In genomic region chr2:101625387-101625786, GRCh38 we compare ENCODE assay signal across 14 cellular contexts.
DNase-seq lines count a peak whose midpoint lies in the region; ATAC-seq, FAIRE-seq and TF ChIP-seq lines count a peak whose summit lies in the region.
"Had no signal": no experiment of that assay in that cellular context is flagged by ENCODE, and none has a peak within 500 bp of the region (broad histone marks: within the 10 kb centered on the region; RNA-seq: fewer than 3 reads in every experiment).

No MANE protein-coding gene starts in this region.

- no peak for ATAC-seq in GM21515 (IDR thresholded peaks at IDR 0.05; ENCODE audit: unreplicated experiment)
- ATAC-seq: activated CD4-positive, alpha-beta T cell treated with anti-CD3 and anti-CD28 coated beads for 36 hours had no signal

- peak; percentile 23 for DNase-seq in activated naive CD4-positive, alpha-beta T cell treated with anti-CD3 and anti-CD28 coated beads for 36 hours
- no peak for DNase-seq in activated naive CD4-positive, alpha-beta T cell treated with anti-CD3 and anti-CD28 coated beads, Interleukin-2, amount 50 U/mL, for 16 hours
- peak; percentile 51 for DNase-seq in NOMO-1 treated with DMSO at 0.1 percent for 48 hours (lab: John Stamatoyannopoulos, UW; ENCODE audit: unreplicated experiment)
- peak; percentile 27 for DNase-seq in epithelial cell of esophagus (ENCODE audit: low read depth)
- DNase-seq in urothelium cell line (ENCODE audit: low spot score): no peak
- DNase-seq in activated CD4-positive, alpha-beta memory T cell treated with anti-CD3 and anti-CD28 coated beads for 36 hours: no peak
- DNase-seq in activated CD8-positive, alpha-beta memory T cell treated with anti-CD3 and anti-CD28 coated beads, Interleukin-2, amount 50 U/mL, for 48 hours: no peak
- DNase-seq: activated CD4-positive, alpha-beta T cell treated with anti-CD3 and anti-CD28 coated beads for 36 hours; head of caudate nucleus; NCI-H146; NCI-H748 treated with DMSO at 0.1 percent for 48 hours had no signal

- intact Hi-C loops in activated naive CD4-positive, alpha-beta T cell treated with anti-CD3 and anti-CD28 coated beads for 36 hours (cut with micrococcal nuclease): no loop called here
- intact Hi-C loops in activated CD4-positive, alpha-beta memory T cell treated with anti-CD3 and anti-CD28 coated beads for 36 hours (cut with micrococcal nuclease): no loop called here

- H3K4me3 Mint-ChIP-seq in activated naive CD4-positive, alpha-beta T cell treated with anti-CD3 and anti-CD28 coated beads for 36 hours: no peak overlapping the region
- no peak overlapping the region for H3K4me3 Mint-ChIP-seq in activated CD4-positive, alpha-beta memory T cell treated with anti-CD3 and anti-CD28 coated beads for 36 hours
- H3K4me3 Mint-ChIP-seq: activated CD4-positive, alpha-beta T cell treated with anti-CD3 and anti-CD28 coated beads for 36 hours; nephron had no signal

- no peak for TF ChIP-seq CTCF in epithelial cell of esophagus (IDR thresholded peaks at IDR 0.05; ENCODE audit: insufficient read depth, low read depth, low read length, missing control alignments)

- POLR2A ChIA-PET in activated CD4-positive, alpha-beta memory T cell treated with anti-CD3 and anti-CD28 coated beads for 36 hours (lab: Charles Lee): no interaction called here

- peaks cover 34% of the 10 kb centered on the region for H3K4me1 Mint-ChIP-seq in activated naive CD4-positive, alpha-beta T cell treated with anti-CD3 and anti-CD28 coated beads for 36 hours (ENCODE audit: low read depth)
- peaks cover 29% of the 10 kb centered on the region for H3K4me1 Mint-ChIP-seq in activated CD4-positive, alpha-beta memory T cell treated with anti-CD3 and anti-CD28 coated beads for 36 hours (ENCODE audit: low read depth)

- FAIRE-seq in urothelium cell line (lab: Jason Lieb, UNC): peak; percentile 46

- H3K4me3 ChIP-seq in epithelial cell of esophagus (ENCODE audit: low read length): no peak overlapping the region
- H3K4me3 ChIP-seq: upper lobe of left lung had no signal

- H3K9me3 Mint-ChIP-seq in activated naive CD4-positive, alpha-beta T cell treated with anti-CD3 and anti-CD28 coated beads for 36 hours: peaks cover 8% of the 10 kb centered on the region
- H3K9me3 Mint-ChIP-seq in activated CD4-positive, alpha-beta memory T cell treated with anti-CD3 and anti-CD28 coated beads for 36 hours: no peaks in the 10 kb centered on the region
- H3K9me3 Mint-ChIP-seq: nephron had no signal

- no peaks in the 10 kb centered on the region for H3K27me3 Mint-ChIP-seq in activated naive CD4-positive, alpha-beta T cell treated with anti-CD3 and anti-CD28 coated beads for 36 hours (ENCODE audit: low read depth)
- H3K27me3 Mint-ChIP-seq in activated CD4-positive, alpha-beta memory T cell treated with anti-CD3 and anti-CD28 coated beads for 36 hours: no peaks in the 10 kb centered on the region
- H3K27me3 Mint-ChIP-seq: activated CD4-positive, alpha-beta T cell treated with anti-CD3 and anti-CD28 coated beads for 36 hours had no signal

- peak overlapping the region; percentile 7 for H3K27ac Mint-ChIP-seq in activated naive CD4-positive, alpha-beta T cell treated with anti-CD3 and anti-CD28 coated beads for 36 hours
- no peak overlapping the region for H3K27ac Mint-ChIP-seq in activated CD4-positive, alpha-beta memory T cell treated with anti-CD3 and anti-CD28 coated beads for 36 hours
- H3K27ac Mint-ChIP-seq: activated CD4-positive, alpha-beta T cell treated with anti-CD3 and anti-CD28 coated beads for 36 hours; nephron had no signal

- CTCF ChIA-PET in activated naive CD4-positive, alpha-beta T cell treated with anti-CD3 and anti-CD28 coated beads for 36 hours (lab: Charles Lee): no interaction called here
- CTCF ChIA-PET in activated CD4-positive, alpha-beta memory T cell treated with anti-CD3 and anti-CD28 coated beads for 36 hours (lab: Charles Lee): no interaction called here

- no peaks in the 10 kb centered on the region for H3K36me3 Mint-ChIP-seq in activated naive CD4-positive, alpha-beta T cell treated with anti-CD3 and anti-CD28 coated beads for 36 hours (ENCODE audit: low read depth)
- H3K36me3 Mint-ChIP-seq in activated CD4-positive, alpha-beta memory T cell treated with anti-CD3 and anti-CD28 coated beads for 36 hours: no peaks in the 10 kb centered on the region

Comparison
In these comparisons a context has a peak if more than half of its experiments do, and no peak if none do; other contexts are left out.
1. DNase-seq: peak in activated naive CD4-positive, alpha-beta T cell treated with anti-CD3 and anti-CD28 coated beads for 36 hours (single experiment), NOMO-1 treated with DMSO at 0.1 percent for 48 hours (single experiment) and epithelial cell of esophagus (single experiment); none in activated naive CD4-positive, alpha-beta T cell treated with anti-CD3 and anti-CD28 coated beads, Interleukin-2, amount 50 U/mL, for 16 hours (single experiment), urothelium cell line (single experiment), activated CD4-positive, alpha-beta memory T cell treated with anti-CD3 and anti-CD28 coated beads for 36 hours (single experiment) and activated CD8-positive, alpha-beta memory T cell treated with anti-CD3 and anti-CD28 coated beads, Interleukin-2, amount 50 U/mL, for 48 hours (single experiment).